29 cellular contexts compared by ENCODE assay signal in the genomic region with DNA sequence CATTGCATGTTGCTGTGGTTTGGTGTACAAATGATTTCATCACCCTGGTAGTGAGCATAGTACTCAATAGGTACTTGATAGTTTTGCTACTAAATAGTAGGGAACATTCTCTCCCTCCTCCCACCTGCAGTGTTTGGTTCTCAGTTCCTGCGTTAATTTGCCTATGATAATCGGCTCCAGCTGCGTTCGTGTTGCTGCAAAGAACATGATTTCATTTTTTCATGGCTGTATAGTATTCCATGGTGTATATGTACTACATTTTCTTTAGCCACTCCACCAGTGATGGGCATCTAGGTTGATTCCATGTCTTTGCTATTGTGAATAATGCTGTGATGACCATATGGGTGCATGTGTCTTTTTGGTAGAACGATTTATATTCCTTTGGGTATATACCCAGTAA.
"Had no signal": no experiment of that assay in that cellular context is flagged by ENCODE, and none has a peak within 500 bp of the region (broad histone marks: within the 10 kb centered on the region; RNA-seq: fewer than 3 reads in every experiment).

No MANE protein-coding gene starts in this region.

- H3K4me3 ChIP-seq: adrenal gland, ascending aorta, body of pancreas, breast epithelium, cardiac muscle cell had no signal

- H3K4me1 ChIP-seq: adrenal gland, ascending aorta, body of pancreas, breast epithelium had no signal

- H3K9me3 ChIP-seq: adrenal gland, ascending aorta, body of pancreas, breast epithelium had no signal

- H3K27ac ChIP-seq: adrenal gland, ascending aorta, body of pancreas, brain microvascular endothelial cell, breast epithelium, cardiac muscle cell had no signal

- DNase-seq: activated effector memory CD4-positive, alpha-beta T cell treated with anti-CD3 and anti-CD28 coated beads, Interleukin-2, amount 50 U/mL, for 16 hours; activated effector memory CD4-positive, alpha-beta T cell treated with Interleukin-2 at 50 U/mL for 16 hours; activated gamma-delta T cell; activated gamma-delta T cell treated with Interleukin-2 at 50 U/mL for 16 hours; activated naive CD4-positive, alpha-beta T cell; activated naive CD4-positive, alpha-beta T cell treated with anti-CD3 and anti-CD28 coated beads for 36 hours; activated naive CD4-positive, alpha-beta T cell treated with anti-CD3 and anti-CD28 coated beads, Interleukin-2, amount 10 ng/mL, durations not matched to agents 7 days and 5 days; activated naive CD4-positive, alpha-beta T cell treated with anti-CD3 and anti-CD28 coated beads, Interleukin-2, amount 50 U/mL, for 16 hours; activated naive CD4-positive, alpha-beta T cell treated with Interleukin-2 at 50 U/mL for 16 hours; activated naive CD8-positive, alpha-beta T cell treated with anti-CD3 and anti-CD28 coated beads for 36 hours; activated naive CD8-positive, alpha-beta T cell treated with anti-CD3 and anti-CD28 coated beads, Interleukin-2, amount 10 ng/mL, durations not matched to agents 7 days and 5 days; activated naive CD8-positive, alpha-beta T cell treated with anti-CD3 and anti-CD28 coated beads, Interleukin-2, amount 50 U/mL, for 24 hours; activated T-cell treated with anti-CD3 and anti-CD28 coated beads, Interleukin-2, amount 50 U/mL, for 1 hour; activated T-cell treated with anti-CD3 and anti-CD28 coated beads, Interleukin-2, amount 50 U/mL, for 24 hours; activated T-cell treated with anti-CD3 and anti-CD28 coated beads, Interleukin-2, amount 50 U/mL, for 4 hours; activated T-cell treated with anti-CD3 and anti-CD28 coated beads, Interleukin-2, amount 50 U/mL, for 48 hours; activated T-cell treated with anti-CD3 and anti-CD28 coated beads, Interleukin-2, amount 50 U/mL, for 72 hours; adrenal gland; amniotic stem cell; amygdala; anterior cingulate cortex; aorta; body of pancreas; brain microvascular endothelial cell; caudate nucleus; central memory CD4-positive, alpha-beta T cell had no signal

- H3K36me3 ChIP-seq: adrenal gland, ascending aorta, brain microvascular endothelial cell, breast epithelium, cardiac muscle cell had no signal
